In genomic region chr19:15455996-15456395, GRCh38 we compare ENCODE assay signal across 14 cellular contexts. TPM values are rescaled to one million over a fixed set of nuclear protein-coding genes. Genes with fewer than 3 reads are reported as not detected.
DNase-seq lines count a peak whose midpoint lies in the region; ATAC-seq and TF ChIP-seq lines count a peak whose summit lies in the region.
"Had no signal": no experiment of that assay in that cellular context is flagged by ENCODE, and none has a peak within 500 bp of the region (broad histone marks: within the 10 kb centered on the region; RNA-seq: fewer than 3 reads in every experiment).

No MANE protein-coding gene starts in this region.

- H3K36me3 ChIP-seq in NT2/D1 (ENCODE audit: insufficient read depth, insufficient read length, low read length), result no peaks in the 10 kb centered on the region
- H3K36me3 ChIP-seq in thymus (ENCODE audit: control insufficient read depth, insufficient read depth), result peaks cover 88% of the 10 kb centered on the region
- no peaks in the 10 kb centered on the region for H3K36me3 ChIP-seq in transverse colon
- H3K36me3 ChIP-seq: HAP-1 had no signal

- H3K4me1 Mint-ChIP-seq in activated T-cell treated with anti-CD3 and anti-CD28 coated beads, Interleukin-2, amount 50 U/mL, for 24 hours (ENCODE audit: low read depth), result peaks cover 21% of the 10 kb centered on the region

- no peak overlapping the region for H3K4me3 Mint-ChIP-seq in activated T-cell treated with anti-CD3 and anti-CD28 coated beads, Interleukin-2, amount 50 U/mL, for 24 hours

- H3K27ac ChIP-seq in thymus (ENCODE audit: low read depth) (peak overlapping the region; percentile 13), transverse colon (no peak overlapping the region)
- H3K27ac ChIP-seq: 22Rv1 had no signal

- peak overlapping the region; percentile 37 for H3K27ac Mint-ChIP-seq in activated T-cell treated with anti-CD3 and anti-CD28 coated beads, Interleukin-2, amount 50 U/mL, for 24 hours

- in situ Hi-C loops in transverse colon (cut with MboI; ENCODE audit: low pct_ligation_motif_present in 1 of 4, low pct_unique_long_range_greater_than_20kb in 1 of 4, low sequenced_read_pairs in 3 of 4), result no loop called here

- no peaks in the 10 kb centered on the region for H3K9me3 Mint-ChIP-seq in activated T-cell treated with anti-CD3 and anti-CD28 coated beads, Interleukin-2, amount 50 U/mL, for 24 hours

- H3K9me3 ChIP-seq in NT2/D1 (ENCODE audit: insufficient read depth, low read length) (no peaks in the 10 kb centered on the region), thymus (ENCODE audit: control insufficient read depth) (no peaks in the 10 kb centered on the region), transverse colon (no peaks in the 10 kb centered on the region)
- H3K9me3 ChIP-seq: HAP-1 had no signal

- no peak for TF ChIP-seq CTCF in transverse colon (IDR thresholded peaks at IDR 0.05)

- H3K9ac ChIP-seq in NT2/D1 (ENCODE audit: insufficient read length, low read depth), result peak overlapping the region; percentile 15

- H3K27me3 ChIP-seq in NT2/D1 (ENCODE audit: insufficient read depth, insufficient read length), result peaks cover 80% of the 10 kb centered on the region
- H3K27me3 ChIP-seq in thymus (ENCODE audit: control insufficient read depth, insufficient read depth), result no peaks in the 10 kb centered on the region
- H3K27me3 ChIP-seq in transverse colon, result peaks cover 54% of the 10 kb centered on the region

- H3K36me3 Mint-ChIP-seq in activated T-cell treated with anti-CD3 and anti-CD28 coated beads, Interleukin-2, amount 50 U/mL, for 24 hours (ENCODE audit: low read depth), result peaks cover 84% of the 10 kb centered on the region

- TF ChIP-seq POLR2A in transverse colon (IDR thresholded peaks at IDR 0.05), result no peak

- ATAC-seq in SK-N-SH treated with all-trans-retinoic acid at 6 μM for 48 hours, result no peak

- peaks cover 23% of the 10 kb centered on the region for H3K4me1 ChIP-seq in NT2/D1 (ENCODE audit: insufficient read depth, insufficient read length)
- no peaks in the 10 kb centered on the region for H3K4me1 ChIP-seq in thymus (ENCODE audit: control insufficient read depth, insufficient read depth, low read length)
- peaks cover 0 to 21% (median 18%) of the 10 kb centered on the region in 4 donors for H3K4me1 ChIP-seq in transverse colon
- H3K4me1 ChIP-seq: HAP-1 had no signal

- WGBS in thymus, result 97% methylated on average over 9 of the region's 9 CpGs
- WGBS in transverse colon (ENCODE audit: low coverage in 1 of 2), 2 donors, result 92% methylated on average over 9 of the region's 9 CpGs; no CpG with 5 or more reads in 1 of the 2 donors

- no peaks in the 10 kb centered on the region for H3K27me3 Mint-ChIP-seq in activated T-cell treated with anti-CD3 and anti-CD28 coated beads, Interleukin-2, amount 50 U/mL, for 24 hours

- no peak overlapping the region for H3K4me3 ChIP-seq in NT2/D1 (ENCODE audit: insufficient read length, low read depth)
- H3K4me3 ChIP-seq in thymus (ENCODE audit: low read length), result no peak overlapping the region
- no peak overlapping the region for H3K4me3 ChIP-seq in transverse colon
- H3K4me3 ChIP-seq: HAP-1 had no signal

- no peak for DNase-seq in activated T-cell treated with anti-CD3 and anti-CD28 coated beads, Interleukin-2, amount 50 U/mL, for 24 hours
- DNase-seq in activated T-cell treated with anti-CD3 and anti-CD28 coated beads, Interleukin-2, amount 50 U/mL, for 1 hour, result no peak
- DNase-seq in NT2/D1 (ENCODE audit: low read depth, low spot score) (no peak), epidermal melanocyte (ENCODE audit: insufficient read length, low spot score) (peak; percentile 6), NCI-H524 (lab: John Stamatoyannopoulos, UW) (no peak), transverse colon (no peak)
- DNase-seq: DMS 273 treated with DMSO at 0.1 percent for 48 hours had no signal

- no peak for TF ChIP-seq EP300 in transverse colon (IDR thresholded peaks at IDR 0.05; ENCODE audit: low read depth)

- intact Hi-C loops in transverse colon (cut with DNase I; ENCODE audit: low total_unique reads), result no loop called here

TF ChIP-seq in SK-N-SH treated with all-trans-retinoic acid at 6 μM for 48 hours, 23 proteins besides CTCF, POLR2A, EP300 and RAD21:
- TF ChIP-seq ZNF8 (CRISPR knock-in tag; IDR thresholded peaks at IDR 0.05) (no peak), OSR1 (CRISPR knock-in tag; IDR thresholded peaks at IDR 0.05) (no peak), BACH2 (CRISPR knock-in tag; IDR thresholded peaks at IDR 0.05; ENCODE audit: borderline replicate concordance) (no peak), SNAI2 (CRISPR knock-in tag; IDR thresholded peaks at IDR 0.05) (no peak)

RNA-seq across cellular contexts. Expression of gene WIZ, which starts 6.2 kb away (rescaled TPM):
- 13.3 TPM for polyA plus RNA-seq in thymus
- total RNA-seq in transverse colon, result 10 to 100 TPM; 31.0 to 63.6 (median 42.0) TPM

RNA-seq across cellular contexts. Expression of gene RASAL3, which starts 8.3 kb away (rescaled TPM):
- 68.1 TPM for polyA plus RNA-seq in thymus
- total RNA-seq in transverse colon, result 100 to 1,000 TPM in 1 of 4 donors, 10 to 100 TPM in 1, 1 to 10 TPM in 2; 1.9 to 117 (median 15.3) TPM
- total RNA-seq: Daoy, HT-29 had no signal
- polyA plus RNA-seq: BJ had no signal

RNA-seq across cellular contexts. Expression of gene PGLYRP2, which starts 23.3 kb away (rescaled TPM):
- 0.14 TPM for polyA plus RNA-seq in thymus
- total RNA-seq in transverse colon, result not detected
- total RNA-seq: HT-29 had no signal
- polyA plus RNA-seq: BJ had no signal

RNA-seq across cellular contexts. Expression of gene AKAP8L, which starts 37.2 kb away (rescaled TPM):
- 128 TPM for polyA plus RNA-seq in thymus
- total RNA-seq in transverse colon, result 100 to 1,000 TPM; 112 to 329 (median 172) TPM

RNA-seq across cellular contexts. Expression of gene CYP4F22, which starts 52.3 kb away (rescaled TPM):
- 0.64 TPM for polyA plus RNA-seq in thymus
- total RNA-seq in transverse colon, result not detected
- total RNA-seq: HT-29 had no signal
- polyA plus RNA-seq: BJ had no signal
